In the genomic region with DNA sequence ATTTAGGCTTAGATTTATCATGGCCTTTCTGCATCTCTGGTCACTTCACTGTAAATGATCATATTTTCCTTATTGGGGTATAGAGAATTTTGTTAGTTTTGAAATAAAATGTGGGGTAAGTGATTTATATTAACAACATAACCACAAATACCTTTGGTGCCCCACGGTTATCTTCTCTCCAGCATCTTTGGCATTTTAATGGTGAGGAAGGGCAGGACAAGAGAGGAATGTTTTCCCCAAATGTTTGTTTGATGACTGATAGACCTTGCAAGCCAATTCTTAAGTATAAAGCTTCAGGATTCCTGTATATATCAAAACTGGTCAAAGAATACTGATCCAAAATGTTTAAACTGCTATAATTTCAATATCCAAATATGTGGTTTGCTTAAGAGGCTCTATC, we compare ENCODE assay signal across 3 cellular contexts.
A peak's percentile ranks its signal among the peaks of the same experiment; 100 is the strongest.
TF ChIP-seq lines count a peak whose summit lies in the region.

No MANE protein-coding gene starts in this region.

TF ChIP-seq in SK-N-SH, 30 proteins besides CTCF, POLR2A, EP300 and RAD21 (continued from another document):
- peak; percentile 58 for TF ChIP-seq PBX3 (IDR thresholded peaks at IDR 0.05)
- TF ChIP-seq GATA2 (CRISPR knock-in tag; IDR thresholded peaks at IDR 0.05), result no peak
- TF ChIP-seq MXI1 (IDR thresholded peaks at IDR 0.05; ENCODE audit: low read depth, low read length), result no peak
- peak; percentile 58 for TF ChIP-seq TEAD4 (IDR thresholded peaks at IDR 0.05; ENCODE audit: borderline replicate concordance, insufficient read depth)
- peak; percentile 80 for TF ChIP-seq TCF12 (IDR thresholded peaks at IDR 0.05)

TF ChIP-seq in SK-N-SH treated with all-trans-retinoic acid at 6 μM for 48 hours, 23 proteins besides CTCF, POLR2A, EP300 and RAD21 (continued from another document):
- TF ChIP-seq PATZ1 (CRISPR knock-in tag; IDR thresholded peaks at IDR 0.05; ENCODE audit: borderline replicate concordance), result no peak
- no peak for TF ChIP-seq ARNTL (CRISPR knock-in tag; IDR thresholded peaks at IDR 0.05; ENCODE audit: borderline replicate concordance, low read depth)
- no peak for TF ChIP-seq POU6F1 (CRISPR knock-in tag; IDR thresholded peaks at IDR 0.05; ENCODE audit: borderline replicate concordance, low read depth)
- no peak for TF ChIP-seq PPARA (CRISPR knock-in tag; IDR thresholded peaks at IDR 0.05; ENCODE audit: borderline replicate concordance)
- no peak for TF ChIP-seq RARB (CRISPR knock-in tag; IDR thresholded peaks at IDR 0.05)
- TF ChIP-seq GLIS3 (CRISPR knock-in tag; IDR thresholded peaks at IDR 0.05), result no peak
- TF ChIP-seq, protein P1, sequence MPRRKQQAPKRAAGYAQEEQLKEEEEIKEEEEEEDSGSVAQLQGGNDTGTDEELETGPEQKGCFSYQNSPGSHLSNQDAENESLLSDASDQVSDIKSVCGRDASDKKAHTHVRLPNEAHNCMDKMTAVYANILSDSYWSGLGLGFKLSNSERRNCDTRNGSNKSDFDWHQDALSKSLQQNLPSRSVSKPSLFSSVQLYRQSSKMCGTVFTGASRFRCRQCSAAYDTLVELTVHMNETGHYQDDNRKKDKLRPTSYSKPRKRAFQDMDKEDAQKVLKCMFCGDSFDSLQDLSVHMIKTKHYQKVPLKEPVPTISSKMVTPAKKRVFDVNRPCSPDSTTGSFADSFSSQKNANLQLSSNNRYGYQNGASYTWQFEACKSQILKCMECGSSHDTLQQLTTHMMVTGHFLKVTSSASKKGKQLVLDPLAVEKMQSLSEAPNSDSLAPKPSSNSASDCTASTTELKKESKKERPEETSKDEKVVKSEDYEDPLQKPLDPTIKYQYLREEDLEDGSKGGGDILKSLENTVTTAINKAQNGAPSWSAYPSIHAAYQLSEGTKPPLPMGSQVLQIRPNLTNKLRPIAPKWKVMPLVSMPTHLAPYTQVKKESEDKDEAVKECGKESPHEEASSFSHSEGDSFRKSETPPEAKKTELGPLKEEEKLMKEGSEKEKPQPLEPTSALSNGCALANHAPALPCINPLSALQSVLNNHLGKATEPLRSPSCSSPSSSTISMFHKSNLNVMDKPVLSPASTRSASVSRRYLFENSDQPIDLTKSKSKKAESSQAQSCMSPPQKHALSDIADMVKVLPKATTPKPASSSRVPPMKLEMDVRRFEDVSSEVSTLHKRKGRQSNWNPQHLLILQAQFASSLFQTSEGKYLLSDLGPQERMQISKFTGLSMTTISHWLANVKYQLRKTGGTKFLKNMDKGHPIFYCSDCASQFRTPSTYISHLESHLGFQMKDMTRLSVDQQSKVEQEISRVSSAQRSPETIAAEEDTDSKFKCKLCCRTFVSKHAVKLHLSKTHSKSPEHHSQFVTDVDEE (CRISPR knock-in tag; IDR thresholded peaks at IDR 0.05), result no peak
- TF ChIP-seq CSDC2 (CRISPR knock-in tag; IDR thresholded peaks at IDR 0.05), result no peak
- TF ChIP-seq TOX (CRISPR knock-in tag; IDR thresholded peaks at IDR 0.05; ENCODE audit: borderline replicate concordance), result no peak
- TF ChIP-seq BACH2 (CRISPR knock-in tag; IDR thresholded peaks at IDR 0.05; ENCODE audit: borderline replicate concordance), result no peak
- no peak for TF ChIP-seq CREB5 (CRISPR knock-in tag; IDR thresholded peaks at IDR 0.05; ENCODE audit: low read depth)
- no peak for TF ChIP-seq OSR1 (CRISPR knock-in tag; IDR thresholded peaks at IDR 0.05)
- TF ChIP-seq ZNF8 (CRISPR knock-in tag; IDR thresholded peaks at IDR 0.05), result no peak

TF ChIP-seq in IMR-90, 13 proteins besides CTCF, POLR2A, EP300 and RAD21 (continued from another document):
- TF ChIP-seq SMC3 (IDR thresholded peaks at IDR 0.05; ENCODE audit: low read depth, low read length), result no peak
- TF ChIP-seq, protein P2, sequence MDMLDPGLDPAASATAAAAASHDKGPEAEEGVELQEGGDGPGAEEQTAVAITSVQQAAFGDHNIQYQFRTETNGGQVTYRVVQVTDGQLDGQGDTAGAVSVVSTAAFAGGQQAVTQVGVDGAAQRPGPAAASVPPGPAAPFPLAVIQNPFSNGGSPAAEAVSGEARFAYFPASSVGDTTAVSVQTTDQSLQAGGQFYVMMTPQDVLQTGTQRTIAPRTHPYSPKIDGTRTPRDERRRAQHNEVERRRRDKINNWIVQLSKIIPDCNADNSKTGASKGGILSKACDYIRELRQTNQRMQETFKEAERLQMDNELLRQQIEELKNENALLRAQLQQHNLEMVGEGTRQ (IDR thresholded peaks at IDR 0.05; ENCODE audit: low read depth, low read length), result no peak
- no peak for TF ChIP-seq MAFK (IDR thresholded peaks at IDR 0.05; ENCODE audit: low read depth, low read length)
